ENCODE assay signal across 12 cellular contexts in the genomic region with DNA sequence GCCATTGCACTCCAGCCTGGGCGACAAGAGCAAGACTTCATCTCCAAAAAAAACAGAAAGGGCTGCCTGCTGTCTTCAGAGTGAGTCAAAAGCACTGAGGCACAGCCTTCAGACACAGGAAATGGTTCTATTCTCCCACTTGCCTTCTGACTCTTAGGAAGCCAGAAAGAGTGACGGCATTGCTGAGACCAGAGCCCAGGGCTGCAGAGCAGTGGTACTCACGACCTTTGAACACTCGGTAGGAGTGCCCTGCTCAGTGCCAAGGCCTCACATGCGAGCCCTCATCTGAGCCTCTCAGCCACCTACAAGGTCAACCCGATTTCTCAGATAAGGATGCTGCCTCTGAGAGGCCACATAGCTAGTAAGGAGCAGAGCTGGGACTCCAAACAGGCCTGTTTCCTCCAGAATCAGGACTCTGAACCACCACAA. TPM values are rescaled to one million over a fixed set of nuclear protein-coding genes. Genes with fewer than 3 reads are reported as not detected.
A peak's percentile ranks its signal among the peaks of the same experiment; 100 is the strongest.
DNase-seq lines count a peak whose midpoint lies in the region; ATAC-seq and TF ChIP-seq lines count a peak whose summit lies in the region.
"Had no signal": no experiment of that assay in that cellular context is flagged by ENCODE, and none has a peak within 500 bp of the region (broad histone marks: within the 10 kb centered on the region; RNA-seq: fewer than 3 reads in every experiment).

No MANE protein-coding gene starts in this region.

- intact Hi-C loops in psoas muscle (cut with DNase I) = no loop called here

- no peak for TF ChIP-seq CTCF in neutrophil (IDR thresholded peaks at IDR 0.05)
- no peak for TF ChIP-seq CTCF in psoas muscle (IDR thresholded peaks at IDR 0.05)

- no peak for DNase-seq in activated CD4-positive, CD25-positive, alpha-beta regulatory T cell treated with anti-CD3 and anti-CD28 coated beads, Interleukin-2, amount 50 U/mL, for 72 hours
- DNase-seq in activated CD8-positive, alpha-beta memory T cell treated with anti-CD3 and anti-CD28 coated beads, Interleukin-2, amount 50 U/mL, for 48 hours = peak; percentile 63
- DNase-seq in anterior cingulate cortex (lab: John Stamatoyannopoulos, UW) = no peak
- DNase-seq in psoas muscle = no peak
- DNase-seq: activated gamma-delta T cell treated with Interleukin-2 at 50 U/mL for 16 hours had no signal

- H3K27me3 ChIP-seq in neutrophil (no peaks in the 10 kb centered on the region), psoas muscle (ENCODE audit: insufficient read depth in 3 of 3, low read length in 2 of 3) (no peaks in the 10 kb centered on the region)

- ATAC-seq in activated CD4-positive, CD25-positive, alpha-beta regulatory T cell treated with anti-CD3 and anti-CD28 coated beads, Interleukin-2, amount 50 U/mL, for 24 hours = peak; percentile 88 to 91
- ATAC-seq in HG02759 (IDR thresholded peaks at IDR 0.05; ENCODE audit: unreplicated experiment) = peak; percentile 76
- no peak for ATAC-seq in HG02571 (IDR thresholded peaks at IDR 0.05; ENCODE audit: unreplicated experiment)
- ATAC-seq in psoas muscle = no peak

- H3K27ac ChIP-seq in neutrophil = peak overlapping the region; percentile 94
- H3K27ac ChIP-seq in psoas muscle = no peak overlapping the region
- H3K27ac ChIP-seq: 22Rv1, KMS-11, parathyroid adenoma had no signal

- peaks cover 52% of the 10 kb centered on the region in 2 experiments for H3K4me1 ChIP-seq in neutrophil (ENCODE audit: control insufficient read depth in 1 of 2, insufficient read depth in 1 of 2, low read depth in 1 of 2, low read length in 1 of 2)
- H3K4me1 ChIP-seq in psoas muscle = no peaks in the 10 kb centered on the region

- 77 to 85% (median 78%) methylated on average over 6 of the region's 6 CpGs for WGBS in psoas muscle, 3 donors

- H3K9me3 ChIP-seq in neutrophil (no peaks in the 10 kb centered on the region), psoas muscle (no peaks in the 10 kb centered on the region)

- H3K36me3 ChIP-seq in neutrophil (peaks cover 33% of the 10 kb centered on the region), psoas muscle (ENCODE audit: insufficient read depth in 1 of 2, low read depth in 1 of 2) (peaks cover 0 to 44% of the 10 kb centered on the region in 2 donors)

- no peak overlapping the region for H3K4me3 ChIP-seq in neutrophil (ENCODE audit: low read depth in 1 of 2, low read length in 1 of 2)
- no peak overlapping the region for H3K4me3 ChIP-seq in psoas muscle

RNA-seq across cellular contexts. Expression of a gene that starts 3.5 kb away (rescaled TPM):
- total RNA-seq in psoas muscle = 10 to 100 TPM; 13.8 to 23.6 (median 17.4) TPM
- 10 to 100 TPM; 33.8 to 47.8 (median 35.5) TPM for polyA plus RNA-seq in psoas muscle

RNA-seq across cellular contexts. Expression of a gene that starts 41.5 kb away (rescaled TPM):
- total RNA-seq in psoas muscle = 10 to 100 TPM; 10.9 to 23.5 (median 17.7) TPM
- polyA plus RNA-seq in psoas muscle = 10 to 100 TPM in 1 of 3 donors, 1 to 10 TPM in 2; 9.3 to 15.1 (median 9.9) TPM

Comparison
In these comparisons a context has a peak if more than half of its experiments do, and no peak if none do; other contexts are left out.
1. ATAC-seq: peak in activated CD4-positive, CD25-positive, alpha-beta regulatory T cell treated with anti-CD3 and anti-CD28 coated beads, Interleukin-2, amount 50 U/mL, for 24 hours (2 of 2) and HG02759 (single experiment); none in HG02571 (single experiment) and psoas muscle (0 of 4).